ENCODE assay signal across 35 cellular contexts in the genomic region with DNA sequence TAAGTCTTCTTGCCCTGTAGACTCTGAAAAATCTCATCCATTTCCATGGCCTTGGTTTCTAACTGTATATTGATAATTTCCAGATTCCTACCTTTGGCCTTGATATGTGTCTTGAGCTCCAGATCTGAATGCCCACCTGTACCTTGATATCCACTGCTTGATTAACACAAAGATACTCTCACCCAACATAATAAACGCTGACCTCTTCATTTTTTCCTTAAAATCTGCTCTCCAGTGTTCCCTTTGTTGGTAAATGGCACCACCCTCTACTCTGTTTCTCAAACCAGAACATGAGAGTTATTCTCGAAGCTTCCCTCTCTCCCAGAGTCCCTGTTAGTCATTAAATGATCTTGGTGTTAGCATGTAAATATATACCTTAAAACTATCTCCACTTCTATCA.
"Had no signal": no experiment of that assay in that cellular context is flagged by ENCODE, and none has a peak within 500 bp of the region (broad histone marks: within the 10 kb centered on the region; RNA-seq: fewer than 3 reads in every experiment).

No MANE protein-coding gene starts in this region.

- H3K27me3 ChIP-seq: MG63 had no signal

- DNase-seq: MG63, MM.1S, MV-4-11, NCI-H1048, NCI-H1092, NCI-H1092 treated with DMSO at 0.1 percent for 48 hours, NCI-H1105, NCI-H1105 treated with DMSO at 0.1 percent for 48 hours, NCI-H1417, NCI-H1417 treated with DMSO at 0.1 percent for 48 hours, NCI-H1436, NCI-H1436 treated with DMSO at 0.1 percent for 48 hours, NCI-H146, NCI-H1694, NCI-H1694 treated with DMSO at 0.1 percent for 48 hours, NCI-H187, NCI-H187 treated with DMSO at 0.1 percent for 48 hours, NCI-H1930, NCI-H2029, NCI-H2029 treated with DMSO at 0.1 percent for 48 hours, NCI-H2081, NCI-H2081 treated with DMSO at 0.1 percent for 48 hours, NCI-H2107, NCI-H2171, NCI-H2171 treated with DMSO at 0.1 percent for 48 hours, NCI-H2227 treated with DMSO at 0.1 percent for 48 hours, NCI-H226, NCI-H345, NCI-H446, NCI-H446 treated with DMSO at 0.1 percent for 48 hours, NCI-H510A, NCI-H510A treated with DMSO at 0.1 percent for 48 hours, NCI-H524, NCI-H524 treated with DMSO at 0.1 percent for 48 hours, NCI-H526 had no signal

- H3K4me3 ChIP-seq: MG63 had no signal
